Comparison of ENCODE assay signal across 25 cellular contexts in the genomic region with DNA sequence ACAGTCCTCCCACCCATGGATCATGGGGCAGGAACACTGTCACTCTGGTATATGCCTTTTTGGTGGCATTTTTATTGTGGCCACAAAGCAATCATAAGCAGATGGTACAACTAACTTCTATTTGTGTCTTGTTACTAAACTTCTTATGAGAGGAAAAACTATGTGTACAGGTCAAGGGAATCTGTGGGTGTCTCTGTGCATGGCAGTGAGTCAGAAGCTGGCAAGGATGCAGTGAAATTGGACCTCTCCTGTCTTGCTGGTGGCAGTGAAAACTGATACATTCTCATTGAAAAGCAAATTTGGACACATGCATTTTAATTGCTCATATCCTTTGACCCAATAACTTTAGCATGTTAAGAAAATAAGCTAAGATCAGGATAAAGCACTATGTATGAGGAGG.
DNase-seq lines count a peak whose midpoint lies in the region; ATAC-seq and TF ChIP-seq lines count a peak whose summit lies in the region.
"Had no signal": no experiment of that assay in that cellular context is flagged by ENCODE, and none has a peak within 500 bp of the region (broad histone marks: within the 10 kb centered on the region; RNA-seq: fewer than 3 reads in every experiment).

No MANE protein-coding gene starts in this region.

- H3K79me1 ChIP-seq in IMR-90 (ENCODE audit: low read depth in 1 of 2, low read length in 2 of 2), result no peaks in the 10 kb centered on the region

- H3K27ac Mint-ChIP-seq in naive thymus-derived CD4-positive, alpha-beta T cell, result no peak overlapping the region
- H3K27ac Mint-ChIP-seq: activated naive CD4-positive, alpha-beta T cell treated with anti-CD3 and anti-CD28 coated beads, Interleukin-2, amount 50 U/mL, for 72 hours; CD4-positive, alpha-beta T cell; GM23338; IgD-negative memory B cell; neural progenitor cell; T-helper 1 cell treated with Interleukin-12 subunit alpha and Interleukin-12 subunit beta and Interleukin-4 antibody, amounts not matched to agents 30 μg/mL and 1 μg/mL, for 36 hours had no signal

- intact Hi-C loops in IMR-90 (cut with micrococcal nuclease), result loop anchor here (10.0 kb wide), 1 partner anchor 246 kb away; a partner anchor contains a TSS
- intact Hi-C loops in mammary epithelial cell (cut with micrococcal nuclease), result loop anchor here (2.0 to 10.0 kb wide), 2 partner anchors 116 to 246 kb away; a partner anchor contains a TSS
- intact Hi-C loops in naive thymus-derived CD4-positive, alpha-beta T cell (cut with micrococcal nuclease), result no loop called here

- no peaks in the 10 kb centered on the region for H3K9me3 ChIP-seq in IMR-90 (ENCODE audit: control insufficient read depth, insufficient read depth, low read length)
- no peaks in the 10 kb centered on the region for H3K9me3 ChIP-seq in mammary epithelial cell (replicated peaks; ENCODE audit: insufficient read depth, low read length)
- no peaks in the 10 kb centered on the region for H3K9me3 ChIP-seq in naive thymus-derived CD4-positive, alpha-beta T cell (ENCODE audit: control insufficient read depth in 2 of 3, low read length in 3 of 3)
- H3K9me3 ChIP-seq: A549, thoracic aorta had no signal

- H3K23ac ChIP-seq in IMR-90 (ENCODE audit: low read depth, low read length), result no peak overlapping the region

- H3K4me2 ChIP-seq in IMR-90 (ENCODE audit: low read depth, low read length), result no peak overlapping the region
- H3K4me2 ChIP-seq in mammary epithelial cell (ENCODE audit: insufficient read depth, low read depth, low read length), result no peak overlapping the region
- H3K4me2 ChIP-seq: A549, GM23338, neural progenitor cell had no signal

- dilution Hi-C loops in IMR-90 (cut with HindIII; ENCODE audit: low sequenced_read_pairs, unreplicated experiment) (no loop called here), mammary epithelial cell (cut with HindIII; ENCODE audit: low sequenced_read_pairs) (no loop called here)

- H2AFZ ChIP-seq in IMR-90 (replicated peaks; ENCODE audit: low read length, poor library complexity) (no peak overlapping the region), mammary epithelial cell (ENCODE audit: low read depth, low read length) (no peak overlapping the region)
- H2AFZ ChIP-seq: GM23338, neural progenitor cell had no signal

- in situ Hi-C loops in IMR-90 (cut with MboI; ENCODE audit: low sequenced_read_pairs), result no loop called here
- in situ Hi-C loops in mammary epithelial cell (cut with MboI; ENCODE audit: low sequenced_read_pairs in 2 of 2), result loop anchor here in 1 of 2 donors (25.0 kb wide), 1 partner anchor 323 kb away; no protein-coding TSS in a partner anchor

- POLR2A ChIA-PET in IMR-90 (lab: Charles Lee; ENCODE audit: unreplicated experiment), result no interaction called here
- POLR2A ChIA-PET in naive thymus-derived CD4-positive, alpha-beta T cell (lab: Charles Lee), result no interaction called here

- ATAC-seq in IMR-90 (ENCODE audit: low read depth) (no peak), GM18861 (IDR thresholded peaks at IDR 0.05; ENCODE audit: unreplicated experiment) (no peak)
- ATAC-seq in naive thymus-derived CD4-positive, alpha-beta T cell, result no peak
- ATAC-seq: A549; activated naive CD4-positive, alpha-beta T cell treated with anti-CD3 and anti-CD28 coated beads, Interleukin-2, amount 50 U/mL, for 72 hours; GM23338 had no signal

- H3K4me1 ChIP-seq in IMR-90 (ENCODE audit: control insufficient read depth, insufficient read depth, low read length) (no peaks in the 10 kb centered on the region), mammary epithelial cell (ENCODE audit: insufficient read depth, low read length) (no peaks in the 10 kb centered on the region)
- no peaks in the 10 kb centered on the region for H3K4me1 ChIP-seq in naive thymus-derived CD4-positive, alpha-beta T cell (ENCODE audit: control insufficient read depth in 2 of 2, insufficient read depth in 2 of 2, low read length in 2 of 2)
- H3K4me1 ChIP-seq: A549, neural progenitor cell had no signal

- H3K79me2 ChIP-seq in mammary epithelial cell (ENCODE audit: insufficient read depth, low read length), result no peaks in the 10 kb centered on the region

- no peak for TF ChIP-seq POLR2A in IMR-90 (IDR thresholded peaks at IDR 0.05; ENCODE audit: low read depth, low read length)

- H3K36me3 ChIP-seq in IMR-90 (ENCODE audit: control insufficient read depth, insufficient read depth, low read length) (no peaks in the 10 kb centered on the region), mammary epithelial cell (ENCODE audit: insufficient read depth, low read length) (no peaks in the 10 kb centered on the region)
- no peaks in the 10 kb centered on the region for H3K36me3 ChIP-seq in naive thymus-derived CD4-positive, alpha-beta T cell (ENCODE audit: control insufficient read depth in 2 of 3, insufficient read depth in 3 of 3, low read length in 3 of 3)
- H3K36me3 ChIP-seq: thoracic aorta had no signal

- H2BK120ac ChIP-seq in IMR-90 (ENCODE audit: low read depth, low read length), result no peak overlapping the region

- H3K18ac ChIP-seq in IMR-90 (ENCODE audit: low read depth, low read length), result no peak overlapping the region

- H3K4me3 ChIP-seq in IMR-90 (ENCODE audit: insufficient read depth, low read depth, low read length) (no peak overlapping the region), mammary epithelial cell (replicated peaks in 1 of 3; ENCODE audit: insufficient read depth in 1 of 3, low read depth in 2 of 3, low read length in 3 of 3) (no peak overlapping the region)
- no peak overlapping the region for H3K4me3 ChIP-seq in naive thymus-derived CD4-positive, alpha-beta T cell (ENCODE audit: low read length)
- H3K4me3 ChIP-seq: A549, GM23338, neural progenitor cell, thoracic aorta had no signal

- TF ChIP-seq CTCF in IMR-90 (conservative IDR thresholded peaks at IDR 0.05; ENCODE audit: low read depth, low read length) (no peak), mammary epithelial cell (conservative IDR thresholded peaks at IDR 0.05 in 1 of 2, IDR thresholded peaks at IDR 0.05 in 1 of 2; ENCODE audit: extremely low read depth in 1 of 2, insufficient read depth in 1 of 2, low read depth in 1 of 2, low read length in 2 of 2) (no peak)

- H3K27me3 ChIP-seq in IMR-90 (ENCODE audit: control insufficient read depth, insufficient read depth, low read length), result no peaks in the 10 kb centered on the region
- H3K27me3 ChIP-seq in mammary epithelial cell (ENCODE audit: insufficient read depth, low read length), result no peaks in the 10 kb centered on the region
- H3K27me3 ChIP-seq in naive thymus-derived CD4-positive, alpha-beta T cell (ENCODE audit: control insufficient read depth in 2 of 2, insufficient read depth in 2 of 2, low read length in 2 of 2), result no peaks in the 10 kb centered on the region
- H3K27me3 ChIP-seq: neural progenitor cell had no signal

- H4K20me1 ChIP-seq in IMR-90 (ENCODE audit: insufficient read depth, low read length) (no peaks in the 10 kb centered on the region), mammary epithelial cell (ENCODE audit: insufficient read depth, low read length) (no peaks in the 10 kb centered on the region)

- no peak overlapping the region for H2BK20ac ChIP-seq in IMR-90 (ENCODE audit: low read depth, low read length)

- no peak overlapping the region for H3K56ac ChIP-seq in IMR-90 (ENCODE audit: extremely low read depth, insufficient read depth, low read length)

- no peak overlapping the region for H2AK5ac ChIP-seq in IMR-90 (ENCODE audit: low read depth, low read length)

- no peak overlapping the region for H4K5ac ChIP-seq in IMR-90 (ENCODE audit: low read depth, low read length)

- H3K27ac ChIP-seq in IMR-90 (ENCODE audit: insufficient read depth, low read length), result no peak overlapping the region
- no peak overlapping the region for H3K27ac ChIP-seq in mammary epithelial cell (ENCODE audit: insufficient read depth, low read depth, low read length)
- no peak overlapping the region for H3K27ac ChIP-seq in naive thymus-derived CD4-positive, alpha-beta T cell (ENCODE audit: low read depth, low read length)
- H3K27ac ChIP-seq: A549, neural progenitor cell, thoracic aorta had no signal

- no peak overlapping the region for H3K14ac ChIP-seq in IMR-90 (replicated peaks; ENCODE audit: low read depth, low read length)

- no peak overlapping the region for H2BK15ac ChIP-seq in IMR-90 (ENCODE audit: low read depth, low read length)

- no peaks in the 10 kb centered on the region for H3K9me3 Mint-ChIP-seq in naive thymus-derived CD4-positive, alpha-beta T cell
- H3K9me3 Mint-ChIP-seq: activated naive CD4-positive, alpha-beta T cell treated with anti-CD3 and anti-CD28 coated beads, Interleukin-2, amount 50 U/mL, for 72 hours; CD4-positive, alpha-beta T cell; GM23338; IgD-negative memory B cell; neural progenitor cell; T-helper 1 cell treated with Interleukin-12 subunit alpha and Interleukin-12 subunit beta and Interleukin-4 antibody, amounts not matched to agents 30 μg/mL and 1 μg/mL, for 36 hours had no signal

- H4K8ac ChIP-seq in IMR-90 (ENCODE audit: low read depth in 2 of 2, low read length in 2 of 2), result no peak overlapping the region

- H2BK5ac ChIP-seq in IMR-90 (ENCODE audit: low read depth, low read length, poor library complexity, severe bottlenecking), result no peak overlapping the region

- no peak overlapping the region for H2AK9ac ChIP-seq in IMR-90 (replicated peaks; ENCODE audit: low read depth, low read length, poor library complexity)

- peaks cover 0 to 4% (median 0%) of the 10 kb centered on the region in 5 donors for H3K36me3 Mint-ChIP-seq in naive thymus-derived CD4-positive, alpha-beta T cell
- H3K36me3 Mint-ChIP-seq: activated naive CD4-positive, alpha-beta T cell treated with anti-CD3 and anti-CD28 coated beads, Interleukin-2, amount 50 U/mL, for 72 hours; IgD-negative memory B cell had no signal

- DNase-seq in AG08395 (ENCODE audit: low spot score) (peak; percentile 50), IMR-90 (peak; percentile 48), mammary epithelial cell (peak; percentile 48), iris pigment epithelial cell (ENCODE audit: low read depth) (peak; percentile 67), NCI-H2196 (lab: John Stamatoyannopoulos, UW; ENCODE audit: unreplicated experiment) (no peak), LoVo (ENCODE audit: low spot score) (no peak)
- DNase-seq in naive thymus-derived CD4-positive, alpha-beta T cell, result no peak
- DNase-seq: activated CD4-positive, alpha-beta T cell treated with anti-CD3 and anti-CD28 coated beads, Interleukin-2, amount 50 U/mL, for 4 hours; caudate nucleus; CD4-positive, alpha-beta T cell; effector memory CD4-positive, alpha-beta T cell; EL; foreskin melanocyte; NCI-H1048; NCI-H2081 treated with DMSO at 0.1 percent for 48 hours; NCI-H510A; SHP77 treated with DMSO at 0.1 percent for 48 hours had no signal

- no peaks in the 10 kb centered on the region for H3K27me3 Mint-ChIP-seq in naive thymus-derived CD4-positive, alpha-beta T cell
- H3K27me3 Mint-ChIP-seq: CD4-positive, alpha-beta T cell had no signal

- no peak overlapping the region for H3K4me3 Mint-ChIP-seq in naive thymus-derived CD4-positive, alpha-beta T cell
- H3K4me3 Mint-ChIP-seq: CD4-positive, alpha-beta T cell; GM23338; IgD-negative memory B cell; neural progenitor cell; T-helper 1 cell treated with Interleukin-12 subunit alpha and Interleukin-12 subunit beta and Interleukin-4 antibody, amounts not matched to agents 30 μg/mL and 1 μg/mL, for 36 hours had no signal

- CTCF ChIA-PET in IMR-90 (lab: Yijun Ruan, JAX), result no interaction called here
- CTCF ChIA-PET in mammary epithelial cell (lab: Charles Lee; ENCODE audit: low non-redundant PET), result no interaction called here
- CTCF ChIA-PET in naive thymus-derived CD4-positive, alpha-beta T cell (lab: Charles Lee), result no interaction called here

- H3K4ac ChIP-seq in IMR-90 (ENCODE audit: low read depth, low read length), result no peak overlapping the region

- no peak overlapping the region for H3K9ac ChIP-seq in IMR-90 (ENCODE audit: low read depth, low read length)
- H3K9ac ChIP-seq in mammary epithelial cell (ENCODE audit: insufficient read depth, low read length), result no peak overlapping the region
- H3K9ac ChIP-seq: neural progenitor cell had no signal

- BruUV-seq in IMR-90 (replicated peaks; lab: Mats Ljungman, UMichigan) (no TSS peak), mammary epithelial cell (replicated peaks; lab: Mats Ljungman, UMichigan) (no TSS peak)

- H3K4me1 Mint-ChIP-seq in naive thymus-derived CD4-positive, alpha-beta T cell, result no peaks in the 10 kb centered on the region
- H3K4me1 Mint-ChIP-seq: IgD-negative memory B cell had no signal

- no peak overlapping the region for H4K91ac ChIP-seq in IMR-90 (ENCODE audit: insufficient read depth, low read depth, low read length)

- no peaks in the 10 kb centered on the region for H3K9me1 ChIP-seq in IMR-90 (ENCODE audit: insufficient read depth, low read length)

- TF ChIP-seq RAD21 in IMR-90 (IDR thresholded peaks at IDR 0.05; ENCODE audit: low read length), result no peak

Comparison
In these comparisons a context has a peak if more than half of its experiments do, and no peak if none do; other contexts are left out.
1. DNase-seq: peak in AG08395 (single experiment), IMR-90 (single experiment), mammary epithelial cell (single experiment) and iris pigment epithelial cell (single experiment); none in NCI-H2196 (single experiment), naive thymus-derived CD4-positive, alpha-beta T cell (0 of 9) and LoVo (single experiment).
2. intact Hi-C loops: an anchor here in IMR-90 (10.0 kb wide) and mammary epithelial cell (2.0 to 10.0 kb wide); none called in naive thymus-derived CD4-positive, alpha-beta T cell.